1 cellular context compared by ENCODE assay signal in the genomic region with DNA sequence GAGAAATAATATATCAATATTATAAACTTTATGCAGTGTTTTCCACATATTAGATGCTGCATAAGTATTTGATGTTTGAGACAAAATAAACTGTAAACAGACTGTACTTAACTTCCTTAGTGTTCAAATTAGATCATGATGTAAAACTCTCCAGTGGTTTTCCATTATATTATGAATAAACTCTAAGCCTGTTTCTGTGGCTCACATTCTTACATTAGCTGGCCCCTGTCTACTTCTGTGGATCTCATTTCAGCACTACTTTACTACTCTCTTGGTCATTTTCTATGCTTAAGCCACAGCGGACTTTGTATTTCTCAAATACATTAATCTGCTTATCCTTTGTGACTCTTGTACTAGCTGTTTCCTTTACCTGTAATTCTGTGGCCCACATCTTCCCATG.
TF ChIP-seq lines count a peak whose summit lies in the region.

No MANE protein-coding gene starts in this region.

TF ChIP-seq in neural cell, 6 proteins besides CTCF, POLR2A, EP300 and RAD21:
- TF ChIP-seq, protein P1, sequence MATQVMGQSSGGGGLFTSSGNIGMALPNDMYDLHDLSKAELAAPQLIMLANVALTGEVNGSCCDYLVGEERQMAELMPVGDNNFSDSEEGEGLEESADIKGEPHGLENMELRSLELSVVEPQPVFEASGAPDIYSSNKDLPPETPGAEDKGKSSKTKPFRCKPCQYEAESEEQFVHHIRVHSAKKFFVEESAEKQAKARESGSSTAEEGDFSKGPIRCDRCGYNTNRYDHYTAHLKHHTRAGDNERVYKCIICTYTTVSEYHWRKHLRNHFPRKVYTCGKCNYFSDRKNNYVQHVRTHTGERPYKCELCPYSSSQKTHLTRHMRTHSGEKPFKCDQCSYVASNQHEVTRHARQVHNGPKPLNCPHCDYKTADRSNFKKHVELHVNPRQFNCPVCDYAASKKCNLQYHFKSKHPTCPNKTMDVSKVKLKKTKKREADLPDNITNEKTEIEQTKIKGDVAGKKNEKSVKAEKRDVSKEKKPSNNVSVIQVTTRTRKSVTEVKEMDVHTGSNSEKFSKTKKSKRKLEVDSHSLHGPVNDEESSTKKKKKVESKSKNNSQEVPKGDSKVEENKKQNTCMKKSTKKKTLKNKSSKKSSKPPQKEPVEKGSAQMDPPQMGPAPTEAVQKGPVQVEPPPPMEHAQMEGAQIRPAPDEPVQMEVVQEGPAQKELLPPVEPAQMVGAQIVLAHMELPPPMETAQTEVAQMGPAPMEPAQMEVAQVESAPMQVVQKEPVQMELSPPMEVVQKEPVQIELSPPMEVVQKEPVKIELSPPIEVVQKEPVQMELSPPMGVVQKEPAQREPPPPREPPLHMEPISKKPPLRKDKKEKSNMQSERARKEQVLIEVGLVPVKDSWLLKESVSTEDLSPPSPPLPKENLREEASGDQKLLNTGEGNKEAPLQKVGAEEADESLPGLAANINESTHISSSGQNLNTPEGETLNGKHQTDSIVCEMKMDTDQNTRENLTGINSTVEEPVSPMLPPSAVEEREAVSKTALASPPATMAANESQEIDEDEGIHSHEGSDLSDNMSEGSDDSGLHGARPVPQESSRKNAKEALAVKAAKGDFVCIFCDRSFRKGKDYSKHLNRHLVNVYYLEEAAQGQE (IDR thresholded peaks at IDR 0.05; ENCODE audit: borderline replicate concordance): no peak
- no peak for TF ChIP-seq SMC3 (conservative IDR thresholded peaks at IDR 0.05; ENCODE audit: poor library complexity)
- no peak for TF ChIP-seq TAF1 (IDR thresholded peaks at IDR 0.05; ENCODE audit: low read depth)
- no peak for TF ChIP-seq EZH2 (IDR thresholded peaks at IDR 0.05; ENCODE audit: borderline replicate concordance, insufficient read depth, low read length, poor library complexity, severe bottlenecking)
- no peak for TF ChIP-seq MXI1 (conservative IDR thresholded peaks at IDR 0.05; ENCODE audit: poor library complexity, severe bottlenecking)
- TF ChIP-seq POLR2AphosphoS5 (IDR thresholded peaks at IDR 0.05): no peak
